Comparison of ENCODE assay signal across 10 cellular contexts in genomic region chrX:119539872-119540271, GRCh38. TPM values are rescaled to one million over a fixed set of nuclear protein-coding genes. Genes with fewer than 3 reads are reported as not detected.
DNase-seq lines count a peak whose midpoint lies in the region; ATAC-seq and TF ChIP-seq lines count a peak whose summit lies in the region.
"Had no signal": no experiment of that assay in that cellular context is flagged by ENCODE, and none has a peak within 500 bp of the region (broad histone marks: within the 10 kb centered on the region; RNA-seq: fewer than 3 reads in every experiment).

No MANE protein-coding gene starts in this region.

- no peak overlapping the region for H3K4me3 Mint-ChIP-seq in activated CD4-positive, alpha-beta T cell treated with anti-CD3 and anti-CD28 coated beads for 36 hours
- H3K4me3 Mint-ChIP-seq in activated CD4-positive, alpha-beta T cell treated with anti-CD3 and anti-CD28 coated beads, Interleukin-2, amount 10 ng/mL, durations not matched to agents 7 days and 5 days: no peak overlapping the region
- no peak overlapping the region for H3K4me3 Mint-ChIP-seq in HFFc6
- no peak overlapping the region for H3K4me3 Mint-ChIP-seq in activated CD8-positive, alpha-beta T cell treated with anti-CD3 and anti-CD28 coated beads, Interleukin-2, amount 10 ng/mL, durations not matched to agents 7 days and 5 days
- H3K4me3 Mint-ChIP-seq: CD8-positive, alpha-beta memory T cell had no signal

- peaks cover 15% of the 10 kb centered on the region for H3K36me3 Mint-ChIP-seq in activated CD4-positive, alpha-beta T cell treated with anti-CD3 and anti-CD28 coated beads for 36 hours (ENCODE audit: low read depth)
- peaks cover 9% of the 10 kb centered on the region for H3K36me3 Mint-ChIP-seq in activated CD4-positive, alpha-beta T cell treated with anti-CD3 and anti-CD28 coated beads, Interleukin-2, amount 10 ng/mL, durations not matched to agents 7 days and 5 days (ENCODE audit: low read depth)
- H3K36me3 Mint-ChIP-seq in HFFc6 (ENCODE audit: low read depth): peaks cover 12% of the 10 kb centered on the region; the same call in 1 of the 2 replicates
- peaks cover 6% of the 10 kb centered on the region for H3K36me3 Mint-ChIP-seq in activated CD8-positive, alpha-beta T cell treated with anti-CD3 and anti-CD28 coated beads, Interleukin-2, amount 10 ng/mL, durations not matched to agents 7 days and 5 days (ENCODE audit: low read depth)

- no peaks in the 10 kb centered on the region for H3K4me1 Mint-ChIP-seq in activated CD4-positive, alpha-beta T cell treated with anti-CD3 and anti-CD28 coated beads for 36 hours
- peaks cover 6% of the 10 kb centered on the region for H3K4me1 Mint-ChIP-seq in activated CD4-positive, alpha-beta T cell treated with anti-CD3 and anti-CD28 coated beads, Interleukin-2, amount 10 ng/mL, durations not matched to agents 7 days and 5 days
- H3K4me1 Mint-ChIP-seq in HFFc6 (ENCODE audit: low read depth): peaks cover 20% of the 10 kb centered on the region
- peaks cover 7% of the 10 kb centered on the region for H3K4me1 Mint-ChIP-seq in activated CD8-positive, alpha-beta T cell treated with anti-CD3 and anti-CD28 coated beads, Interleukin-2, amount 10 ng/mL, durations not matched to agents 7 days and 5 days (ENCODE audit: low read depth)
- H3K4me1 Mint-ChIP-seq: CD8-positive, alpha-beta memory T cell had no signal

- no peaks in the 10 kb centered on the region for H3K27me3 Mint-ChIP-seq in activated CD4-positive, alpha-beta T cell treated with anti-CD3 and anti-CD28 coated beads for 36 hours
- no peaks in the 10 kb centered on the region for H3K27me3 Mint-ChIP-seq in activated CD4-positive, alpha-beta T cell treated with anti-CD3 and anti-CD28 coated beads, Interleukin-2, amount 10 ng/mL, durations not matched to agents 7 days and 5 days
- H3K27me3 Mint-ChIP-seq in HFFc6 (ENCODE audit: insufficient read depth): no peaks in the 10 kb centered on the region; the same call in 1 of the 2 replicates
- H3K27me3 Mint-ChIP-seq in activated CD8-positive, alpha-beta T cell treated with anti-CD3 and anti-CD28 coated beads, Interleukin-2, amount 10 ng/mL, durations not matched to agents 7 days and 5 days (ENCODE audit: low read depth): no peaks in the 10 kb centered on the region

- POLR2A ChIA-PET in activated CD4-positive, alpha-beta T cell treated with anti-CD3 and anti-CD28 coated beads for 36 hours (lab: Charles Lee): no interaction called here
- POLR2A ChIA-PET in activated CD4-positive, alpha-beta T cell treated with anti-CD3 and anti-CD28 coated beads, Interleukin-2, amount 10 ng/mL, durations not matched to agents 7 days and 5 days (lab: Charles Lee): no interaction called here
- POLR2A ChIA-PET in activated CD8-positive, alpha-beta T cell treated with anti-CD3 and anti-CD28 coated beads, Interleukin-2, amount 10 ng/mL, durations not matched to agents 7 days and 5 days (lab: Charles Lee): no interaction called here

- no peak for ATAC-seq in activated CD4-positive, alpha-beta T cell treated with anti-CD3 and anti-CD28 coated beads for 36 hours
- ATAC-seq in activated CD8-positive, alpha-beta T cell treated with anti-CD3 and anti-CD28 coated beads, Interleukin-2, amount 10 ng/mL, durations not matched to agents 7 days and 5 days: no peak
- ATAC-seq in HG03354 (IDR thresholded peaks at IDR 0.05; ENCODE audit: poor library complexity, severe bottlenecking, unreplicated experiment): no peak

- intact Hi-C loops in activated CD4-positive, alpha-beta T cell treated with anti-CD3 and anti-CD28 coated beads for 36 hours (cut with DNase I, micrococcal nuclease): loop anchor here in 1 of 2 experiments (1.0 kb wide), 1 partner anchor 33 kb away; no protein-coding TSS in a partner anchor

- peak; percentile 26 for DNase-seq in activated CD4-positive, alpha-beta T cell treated with anti-CD3 and anti-CD28 coated beads for 36 hours
- DNase-seq in activated CD4-positive, alpha-beta T cell treated with anti-CD3 and anti-CD28 coated beads, Interleukin-2, amount 10 ng/mL, durations not matched to agents 7 days and 5 days: no peak
- DNase-seq in HFFc6: no peak
- peak; percentile 20 for DNase-seq in activated CD8-positive, alpha-beta T cell treated with anti-CD3 and anti-CD28 coated beads, Interleukin-2, amount 10 ng/mL, durations not matched to agents 7 days and 5 days
- peak; percentile 39 for DNase-seq in iPS-NIHi7 (ENCODE audit: extremely low spot score)
- no peak for DNase-seq in OCI-M2 (lab: John Stamatoyannopoulos, UW; ENCODE audit: unreplicated experiment)
- DNase-seq in kidney tubule cell (ENCODE audit: low spot score): no peak
- DNase-seq: nucleus accumbens had no signal

- H3K27ac Mint-ChIP-seq in activated CD4-positive, alpha-beta T cell treated with anti-CD3 and anti-CD28 coated beads for 36 hours: no peak overlapping the region
- no peak overlapping the region for H3K27ac Mint-ChIP-seq in activated CD4-positive, alpha-beta T cell treated with anti-CD3 and anti-CD28 coated beads, Interleukin-2, amount 10 ng/mL, durations not matched to agents 7 days and 5 days
- H3K27ac Mint-ChIP-seq in HFFc6: no peak overlapping the region
- H3K27ac Mint-ChIP-seq in activated CD8-positive, alpha-beta T cell treated with anti-CD3 and anti-CD28 coated beads, Interleukin-2, amount 10 ng/mL, durations not matched to agents 7 days and 5 days: no peak overlapping the region

- peak; percentile 26; the same call in 1 of the 2 replicates for TF ChIP-seq CTCF in HFFc6 (IDR thresholded peaks at IDR 0.05)

- H3K9me3 Mint-ChIP-seq in activated CD4-positive, alpha-beta T cell treated with anti-CD3 and anti-CD28 coated beads for 36 hours (ENCODE audit: low read depth): no peaks in the 10 kb centered on the region
- no peaks in the 10 kb centered on the region for H3K9me3 Mint-ChIP-seq in activated CD4-positive, alpha-beta T cell treated with anti-CD3 and anti-CD28 coated beads, Interleukin-2, amount 10 ng/mL, durations not matched to agents 7 days and 5 days
- H3K9me3 Mint-ChIP-seq in HFFc6: no peaks in the 10 kb centered on the region
- H3K9me3 Mint-ChIP-seq in activated CD8-positive, alpha-beta T cell treated with anti-CD3 and anti-CD28 coated beads, Interleukin-2, amount 10 ng/mL, durations not matched to agents 7 days and 5 days (ENCODE audit: insufficient read depth): no peaks in the 10 kb centered on the region
- H3K9me3 Mint-ChIP-seq: CD8-positive, alpha-beta memory T cell had no signal

- CTCF ChIA-PET in activated CD4-positive, alpha-beta T cell treated with anti-CD3 and anti-CD28 coated beads for 36 hours (lab: Charles Lee): interaction anchor here (0.8 kb wide), 1 partner anchor 205 kb away, joined by 3 read pairs; no protein-coding TSS in a partner anchor
- CTCF ChIA-PET in activated CD4-positive, alpha-beta T cell treated with anti-CD3 and anti-CD28 coated beads, Interleukin-2, amount 10 ng/mL, durations not matched to agents 7 days and 5 days (lab: Charles Lee): no interaction called here
- CTCF ChIA-PET in activated CD8-positive, alpha-beta T cell treated with anti-CD3 and anti-CD28 coated beads, Interleukin-2, amount 10 ng/mL, durations not matched to agents 7 days and 5 days (lab: Charles Lee): no interaction called here

RNA-seq across cellular contexts. Expression of gene STEEP1, which starts 25.3 kb away (rescaled TPM):
- total RNA-seq in activated CD4-positive, alpha-beta T cell treated with anti-CD3 and anti-CD28 coated beads for 36 hours: 10 to 100 TPM; 21.3 to 21.7 TPM
- 10 to 100 TPM; 21.0 to 22.9 TPM for total RNA-seq in activated CD4-positive, alpha-beta T cell treated with anti-CD3 and anti-CD28 coated beads, Interleukin-2, amount 10 ng/mL, durations not matched to agents 7 days and 5 days
- 10 to 100 TPM; 23.2 to 28.8 (median 24.4) TPM for total RNA-seq in HFFc6 (2021; fragmentation: NEBNext Ultra II Directional; extraction: Animal tissue kit (Norgen Biotek cat#: 25700))
- total RNA-seq in activated CD8-positive, alpha-beta T cell treated with anti-CD3 and anti-CD28 coated beads, Interleukin-2, amount 10 ng/mL, durations not matched to agents 7 days and 5 days: 10 to 100 TPM; 20.2 to 20.5 TPM

RNA-seq across cellular contexts. Expression of gene UBE2A, which starts 34.5 kb away (rescaled TPM):
- 10 to 100 TPM; 49.2 to 67.9 TPM for total RNA-seq in activated CD4-positive, alpha-beta T cell treated with anti-CD3 and anti-CD28 coated beads for 36 hours
- 10 to 100 TPM; 72.3 to 77.3 TPM for total RNA-seq in activated CD4-positive, alpha-beta T cell treated with anti-CD3 and anti-CD28 coated beads, Interleukin-2, amount 10 ng/mL, durations not matched to agents 7 days and 5 days
- total RNA-seq in HFFc6 (2021; fragmentation: NEBNext Ultra II Directional; extraction: Animal tissue kit (Norgen Biotek cat#: 25700)): 10 to 100 TPM; 83.5 to 99.4 (median 94.4) TPM
- 10 to 100 TPM; 91.8 to 93.9 TPM for total RNA-seq in activated CD8-positive, alpha-beta T cell treated with anti-CD3 and anti-CD28 coated beads, Interleukin-2, amount 10 ng/mL, durations not matched to agents 7 days and 5 days

Comparison
In these comparisons a context has a peak if more than half of its experiments do, and no peak if none do; other contexts are left out.
1. DNase-seq: peak in activated CD4-positive, alpha-beta T cell treated with anti-CD3 and anti-CD28 coated beads for 36 hours (single experiment), activated CD8-positive, alpha-beta T cell treated with anti-CD3 and anti-CD28 coated beads, Interleukin-2, amount 10 ng/mL, durations not matched to agents 7 days and 5 days (single experiment) and iPS-NIHi7 (single experiment); none in activated CD4-positive, alpha-beta T cell treated with anti-CD3 and anti-CD28 coated beads, Interleukin-2, amount 10 ng/mL, durations not matched to agents 7 days and 5 days (single experiment), HFFc6 (single experiment), OCI-M2 (single experiment) and kidney tubule cell (single experiment).